ENCODE assay signal across 1 cellular context in the genomic region with DNA sequence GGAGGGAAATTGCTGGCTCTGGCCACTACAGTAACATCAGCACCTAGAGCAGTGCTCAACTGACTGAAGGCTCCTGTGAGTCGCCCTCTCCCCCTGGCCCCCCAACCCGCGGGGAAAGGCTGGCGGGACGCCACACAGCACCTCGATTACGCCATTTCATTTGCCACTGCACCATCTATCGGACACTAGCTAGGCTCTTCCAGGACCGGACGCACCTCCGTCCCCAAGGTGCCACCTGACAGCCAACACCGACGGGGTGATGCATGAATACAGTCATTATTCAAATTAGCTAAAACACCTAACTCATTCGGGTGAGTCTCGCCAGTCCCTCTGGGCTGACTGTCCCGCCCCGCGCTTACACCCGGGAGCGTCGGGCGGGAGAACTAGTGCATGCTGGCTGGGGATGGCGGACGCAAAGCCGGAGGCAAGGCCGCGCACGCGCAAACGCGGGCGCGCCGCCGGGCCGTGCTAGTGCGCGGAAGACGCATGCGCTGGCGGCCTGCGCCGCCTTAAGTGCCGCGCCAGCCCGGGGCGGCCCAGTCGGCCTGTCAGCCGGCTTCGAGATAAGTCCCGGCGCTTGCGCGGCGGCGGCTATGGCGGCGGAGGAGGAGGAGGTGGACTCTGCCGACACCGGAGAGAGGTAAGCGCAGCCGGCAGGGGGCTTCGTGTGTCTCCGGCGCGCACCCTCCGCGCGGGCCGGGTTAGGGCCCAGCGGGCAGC.
TF ChIP-seq lines count a peak whose summit lies in the region.

A gene (plus strand): TSS at position 539 of the 720 bp plus-strand sequence. CDS start 55 bp downstream, at position 594.

TF ChIP-seq in K562, 482 proteins besides CTCF, POLR2A, EP300 and RAD21 (continued from another document):
- TF ChIP-seq, protein P1, sequence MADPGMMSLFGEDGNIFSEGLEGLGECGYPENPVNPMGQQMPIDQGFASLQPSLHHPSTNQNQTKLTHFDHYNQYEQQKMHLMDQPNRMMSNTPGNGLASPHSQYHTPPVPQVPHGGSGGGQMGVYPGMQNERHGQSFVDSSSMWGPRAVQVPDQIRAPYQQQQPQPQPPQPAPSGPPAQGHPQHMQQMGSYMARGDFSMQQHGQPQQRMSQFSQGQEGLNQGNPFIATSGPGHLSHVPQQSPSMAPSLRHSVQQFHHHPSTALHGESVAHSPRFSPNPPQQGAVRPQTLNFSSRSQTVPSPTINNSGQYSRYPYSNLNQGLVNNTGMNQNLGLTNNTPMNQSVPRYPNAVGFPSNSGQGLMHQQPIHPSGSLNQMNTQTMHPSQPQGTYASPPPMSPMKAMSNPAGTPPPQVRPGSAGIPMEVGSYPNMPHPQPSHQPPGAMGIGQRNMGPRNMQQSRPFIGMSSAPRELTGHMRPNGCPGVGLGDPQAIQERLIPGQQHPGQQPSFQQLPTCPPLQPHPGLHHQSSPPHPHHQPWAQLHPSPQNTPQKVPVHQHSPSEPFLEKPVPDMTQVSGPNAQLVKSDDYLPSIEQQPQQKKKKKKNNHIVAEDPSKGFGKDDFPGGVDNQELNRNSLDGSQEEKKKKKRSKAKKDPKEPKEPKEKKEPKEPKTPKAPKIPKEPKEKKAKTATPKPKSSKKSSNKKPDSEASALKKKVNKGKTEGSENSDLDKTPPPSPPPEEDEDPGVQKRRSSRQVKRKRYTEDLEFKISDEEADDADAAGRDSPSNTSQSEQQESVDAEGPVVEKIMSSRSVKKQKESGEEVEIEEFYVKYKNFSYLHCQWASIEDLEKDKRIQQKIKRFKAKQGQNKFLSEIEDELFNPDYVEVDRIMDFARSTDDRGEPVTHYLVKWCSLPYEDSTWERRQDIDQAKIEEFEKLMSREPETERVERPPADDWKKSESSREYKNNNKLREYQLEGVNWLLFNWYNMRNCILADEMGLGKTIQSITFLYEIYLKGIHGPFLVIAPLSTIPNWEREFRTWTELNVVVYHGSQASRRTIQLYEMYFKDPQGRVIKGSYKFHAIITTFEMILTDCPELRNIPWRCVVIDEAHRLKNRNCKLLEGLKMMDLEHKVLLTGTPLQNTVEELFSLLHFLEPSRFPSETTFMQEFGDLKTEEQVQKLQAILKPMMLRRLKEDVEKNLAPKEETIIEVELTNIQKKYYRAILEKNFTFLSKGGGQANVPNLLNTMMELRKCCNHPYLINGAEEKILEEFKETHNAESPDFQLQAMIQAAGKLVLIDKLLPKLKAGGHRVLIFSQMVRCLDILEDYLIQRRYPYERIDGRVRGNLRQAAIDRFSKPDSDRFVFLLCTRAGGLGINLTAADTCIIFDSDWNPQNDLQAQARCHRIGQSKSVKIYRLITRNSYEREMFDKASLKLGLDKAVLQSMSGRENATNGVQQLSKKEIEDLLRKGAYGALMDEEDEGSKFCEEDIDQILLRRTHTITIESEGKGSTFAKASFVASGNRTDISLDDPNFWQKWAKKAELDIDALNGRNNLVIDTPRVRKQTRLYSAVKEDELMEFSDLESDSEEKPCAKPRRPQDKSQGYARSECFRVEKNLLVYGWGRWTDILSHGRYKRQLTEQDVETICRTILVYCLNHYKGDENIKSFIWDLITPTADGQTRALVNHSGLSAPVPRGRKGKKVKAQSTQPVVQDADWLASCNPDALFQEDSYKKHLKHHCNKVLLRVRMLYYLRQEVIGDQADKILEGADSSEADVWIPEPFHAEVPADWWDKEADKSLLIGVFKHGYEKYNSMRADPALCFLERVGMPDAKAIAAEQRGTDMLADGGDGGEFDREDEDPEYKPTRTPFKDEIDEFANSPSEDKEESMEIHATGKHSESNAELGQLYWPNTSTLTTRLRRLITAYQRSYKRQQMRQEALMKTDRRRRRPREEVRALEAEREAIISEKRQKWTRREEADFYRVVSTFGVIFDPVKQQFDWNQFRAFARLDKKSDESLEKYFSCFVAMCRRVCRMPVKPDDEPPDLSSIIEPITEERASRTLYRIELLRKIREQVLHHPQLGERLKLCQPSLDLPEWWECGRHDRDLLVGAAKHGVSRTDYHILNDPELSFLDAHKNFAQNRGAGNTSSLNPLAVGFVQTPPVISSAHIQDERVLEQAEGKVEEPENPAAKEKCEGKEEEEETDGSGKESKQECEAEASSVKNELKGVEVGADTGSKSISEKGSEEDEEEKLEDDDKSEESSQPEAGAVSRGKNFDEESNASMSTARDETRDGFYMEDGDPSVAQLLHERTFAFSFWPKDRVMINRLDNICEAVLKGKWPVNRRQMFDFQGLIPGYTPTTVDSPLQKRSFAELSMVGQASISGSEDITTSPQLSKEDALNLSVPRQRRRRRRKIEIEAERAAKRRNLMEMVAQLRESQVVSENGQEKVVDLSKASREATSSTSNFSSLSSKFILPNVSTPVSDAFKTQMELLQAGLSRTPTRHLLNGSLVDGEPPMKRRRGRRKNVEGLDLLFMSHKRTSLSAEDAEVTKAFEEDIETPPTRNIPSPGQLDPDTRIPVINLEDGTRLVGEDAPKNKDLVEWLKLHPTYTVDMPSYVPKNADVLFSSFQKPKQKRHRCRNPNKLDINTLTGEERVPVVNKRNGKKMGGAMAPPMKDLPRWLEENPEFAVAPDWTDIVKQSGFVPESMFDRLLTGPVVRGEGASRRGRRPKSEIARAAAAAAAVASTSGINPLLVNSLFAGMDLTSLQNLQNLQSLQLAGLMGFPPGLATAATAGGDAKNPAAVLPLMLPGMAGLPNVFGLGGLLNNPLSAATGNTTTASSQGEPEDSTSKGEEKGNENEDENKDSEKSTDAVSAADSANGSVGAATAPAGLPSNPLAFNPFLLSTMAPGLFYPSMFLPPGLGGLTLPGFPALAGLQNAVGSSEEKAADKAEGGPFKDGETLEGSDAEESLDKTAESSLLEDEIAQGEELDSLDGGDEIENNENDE (IDR thresholded peaks at IDR 0.05; ENCODE audit: low read depth, low read length), result no peak
- TF ChIP-seq, protein P2, sequence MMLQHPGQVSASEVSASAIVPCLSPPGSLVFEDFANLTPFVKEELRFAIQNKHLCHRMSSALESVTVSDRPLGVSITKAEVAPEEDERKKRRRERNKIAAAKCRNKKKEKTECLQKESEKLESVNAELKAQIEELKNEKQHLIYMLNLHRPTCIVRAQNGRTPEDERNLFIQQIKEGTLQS (IDR thresholded peaks at IDR 0.05), result peak; percentile 63
- TF ChIP-seq, protein P2 (CRISPR knock-in tag; conservative IDR thresholded peaks at IDR 0.05), result peak; percentile 75
- TF ChIP-seq KLF1 (tag; IDR thresholded peaks at IDR 0.05), result 0 out of 2 replicates have a peak, but pooled peaks have one; percentile 37
- TF ChIP-seq, protein P3, sequence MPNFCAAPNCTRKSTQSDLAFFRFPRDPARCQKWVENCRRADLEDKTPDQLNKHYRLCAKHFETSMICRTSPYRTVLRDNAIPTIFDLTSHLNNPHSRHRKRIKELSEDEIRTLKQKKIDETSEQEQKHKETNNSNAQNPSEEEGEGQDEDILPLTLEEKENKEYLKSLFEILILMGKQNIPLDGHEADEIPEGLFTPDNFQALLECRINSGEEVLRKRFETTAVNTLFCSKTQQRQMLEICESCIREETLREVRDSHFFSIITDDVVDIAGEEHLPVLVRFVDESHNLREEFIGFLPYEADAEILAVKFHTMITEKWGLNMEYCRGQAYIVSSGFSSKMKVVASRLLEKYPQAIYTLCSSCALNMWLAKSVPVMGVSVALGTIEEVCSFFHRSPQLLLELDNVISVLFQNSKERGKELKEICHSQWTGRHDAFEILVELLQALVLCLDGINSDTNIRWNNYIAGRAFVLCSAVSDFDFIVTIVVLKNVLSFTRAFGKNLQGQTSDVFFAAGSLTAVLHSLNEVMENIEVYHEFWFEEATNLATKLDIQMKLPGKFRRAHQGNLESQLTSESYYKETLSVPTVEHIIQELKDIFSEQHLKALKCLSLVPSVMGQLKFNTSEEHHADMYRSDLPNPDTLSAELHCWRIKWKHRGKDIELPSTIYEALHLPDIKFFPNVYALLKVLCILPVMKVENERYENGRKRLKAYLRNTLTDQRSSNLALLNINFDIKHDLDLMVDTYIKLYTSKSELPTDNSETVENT (CRISPR knock-in tag; IDR thresholded peaks at IDR 0.05), result peak; percentile 97
- peak; percentile 47; the same call in 1 of the 2 replicates for TF ChIP-seq SOX6 (IDR thresholded peaks at IDR 0.05)
- TF ChIP-seq, protein P4, sequence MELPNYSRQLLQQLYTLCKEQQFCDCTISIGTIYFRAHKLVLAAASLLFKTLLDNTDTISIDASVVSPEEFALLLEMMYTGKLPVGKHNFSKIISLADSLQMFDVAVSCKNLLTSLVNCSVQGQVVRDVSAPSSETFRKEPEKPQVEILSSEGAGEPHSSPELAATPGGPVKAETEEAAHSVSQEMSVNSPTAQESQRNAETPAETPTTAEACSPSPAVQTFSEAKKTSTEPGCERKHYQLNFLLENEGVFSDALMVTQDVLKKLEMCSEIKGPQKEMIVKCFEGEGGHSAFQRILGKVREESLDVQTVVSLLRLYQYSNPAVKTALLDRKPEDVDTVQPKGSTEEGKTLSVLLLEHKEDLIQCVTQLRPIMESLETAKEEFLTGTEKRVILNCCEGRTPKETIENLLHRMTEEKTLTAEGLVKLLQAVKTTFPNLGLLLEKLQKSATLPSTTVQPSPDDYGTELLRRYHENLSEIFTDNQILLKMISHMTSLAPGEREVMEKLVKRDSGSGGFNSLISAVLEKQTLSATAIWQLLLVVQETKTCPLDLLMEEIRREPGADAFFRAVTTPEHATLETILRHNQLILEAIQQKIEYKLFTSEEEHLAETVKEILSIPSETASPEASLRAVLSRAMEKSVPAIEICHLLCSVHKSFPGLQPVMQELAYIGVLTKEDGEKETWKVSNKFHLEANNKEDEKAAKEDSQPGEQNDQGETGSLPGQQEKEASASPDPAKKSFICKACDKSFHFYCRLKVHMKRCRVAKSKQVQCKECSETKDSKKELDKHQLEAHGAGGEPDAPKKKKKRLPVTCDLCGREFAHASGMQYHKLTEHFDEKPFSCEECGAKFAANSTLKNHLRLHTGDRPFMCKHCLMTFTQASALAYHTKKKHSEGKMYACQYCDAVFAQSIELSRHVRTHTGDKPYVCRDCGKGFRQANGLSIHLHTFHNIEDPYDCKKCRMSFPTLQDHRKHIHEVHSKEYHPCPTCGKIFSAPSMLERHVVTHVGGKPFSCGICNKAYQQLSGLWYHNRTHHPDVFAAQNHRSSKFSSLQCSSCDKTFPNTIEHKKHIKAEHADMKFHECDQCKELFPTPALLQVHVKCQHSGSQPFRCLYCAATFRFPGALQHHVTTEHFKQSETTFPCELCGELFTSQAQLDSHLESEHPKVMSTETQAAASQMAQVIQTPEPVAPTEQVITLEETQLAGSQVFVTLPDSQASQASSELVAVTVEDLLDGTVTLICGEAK (IDR thresholded peaks at IDR 0.05), result no peak
- TF ChIP-seq, protein P4 (CRISPR knock-in tag; IDR thresholded peaks at IDR 0.05), result no peak
- no peak for TF ChIP-seq MAFK (IDR thresholded peaks at IDR 0.05; ENCODE audit: low read length)
- peak; percentile 70; the same call in 1 of the 2 replicates for TF ChIP-seq ZNF76 (CRISPR knock-in tag; IDR thresholded peaks at IDR 0.05; ENCODE audit: borderline replicate concordance)
- TF ChIP-seq PHF20 (IDR thresholded peaks at IDR 0.05; ENCODE audit: partially characterized antibody), result no peak
- TF ChIP-seq SMARCA5 (IDR thresholded peaks at IDR 0.05), result peak; percentile 49; the same call in 1 of the 2 replicates
- peak; percentile 65 for TF ChIP-seq EHMT2 (IDR thresholded peaks at IDR 0.05)
- TF ChIP-seq, protein P5, sequence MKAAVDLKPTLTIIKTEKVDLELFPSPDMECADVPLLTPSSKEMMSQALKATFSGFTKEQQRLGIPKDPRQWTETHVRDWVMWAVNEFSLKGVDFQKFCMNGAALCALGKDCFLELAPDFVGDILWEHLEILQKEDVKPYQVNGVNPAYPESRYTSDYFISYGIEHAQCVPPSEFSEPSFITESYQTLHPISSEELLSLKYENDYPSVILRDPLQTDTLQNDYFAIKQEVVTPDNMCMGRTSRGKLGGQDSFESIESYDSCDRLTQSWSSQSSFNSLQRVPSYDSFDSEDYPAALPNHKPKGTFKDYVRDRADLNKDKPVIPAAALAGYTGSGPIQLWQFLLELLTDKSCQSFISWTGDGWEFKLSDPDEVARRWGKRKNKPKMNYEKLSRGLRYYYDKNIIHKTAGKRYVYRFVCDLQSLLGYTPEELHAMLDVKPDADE (conservative IDR thresholded peaks at IDR 0.05; ENCODE audit: control insufficient read depth, low read depth, low read length), result peak; percentile 85; the same call in 1 of the 2 replicates
